Comparison of ENCODE assay signal across 31 cellular contexts in genomic region chr17:56486732-56487131, GRCh38.
"Had no signal": no experiment of that assay in that cellular context is flagged by ENCODE, and none has a peak within 500 bp of the region (broad histone marks: within the 10 kb centered on the region; RNA-seq: fewer than 3 reads in every experiment).

No MANE protein-coding gene starts in this region.

- H3K27me3 ChIP-seq: ascending aorta, cardiac muscle cell had no signal

- H3K4me1 ChIP-seq: ascending aorta had no signal

- H3K27ac ChIP-seq: ascending aorta, cardiac muscle cell, VCaP had no signal

- H3K36me3 ChIP-seq: ascending aorta, cardiac muscle cell had no signal

- H3K4me3 ChIP-seq: ascending aorta, cardiac muscle cell had no signal

- FAIRE-seq: bronchial epithelial cell, TTC549 had no signal

- DNase-seq: activated B cell treated with CpG ODN at 0.5 μM for 24 hours; activated CD4-positive, alpha-beta memory T cell treated with anti-CD3 and anti-CD28 coated beads for 36 hours; activated CD4-positive, alpha-beta T cell treated with anti-CD3 and anti-CD28 coated beads for 4 hours; activated CD4-positive, alpha-beta T cell treated with anti-CD3 and anti-CD28 coated beads, Interleukin-2, amount 10 ng/mL, durations not matched to agents 24 days and 14 days; activated CD4-positive, alpha-beta T cell treated with anti-CD3 and anti-CD28 coated beads, Interleukin-2, amount 50 U/mL, for 1 hour; activated CD4-positive, alpha-beta T cell treated with anti-CD3 and anti-CD28 coated beads, Interleukin-2, amount 50 U/mL, for 4 hours; activated CD4-positive, CD25-positive, alpha-beta regulatory T cell treated with anti-CD3 and anti-CD28 coated beads, Interleukin-2, amount 50 U/mL, for 72 hours; activated CD8-positive, alpha-beta memory T cell treated with anti-CD3 and anti-CD28 coated beads, Interleukin-2, amount 50 U/mL, for 4 hours; activated CD8-positive, alpha-beta T cell treated with anti-CD3 and anti-CD28 coated beads for 36 hours; activated effector memory CD4-positive, alpha-beta T cell treated with Interleukin-2 at 50 U/mL for 16 hours; activated gamma-delta T cell; activated naive CD4-positive, alpha-beta T cell treated with anti-CD3 and anti-CD28 coated beads, Interleukin-2, amount 10 ng/mL, durations not matched to agents 7 days and 5 days; activated naive CD4-positive, alpha-beta T cell treated with Interleukin-2 at 50 U/mL for 16 hours; activated naive CD8-positive, alpha-beta T cell treated with anti-CD3 and anti-CD28 coated beads, Interleukin-2, amount 10 ng/mL, durations not matched to agents 7 days and 5 days; activated naive CD8-positive, alpha-beta T cell treated with anti-CD3 and anti-CD28 coated beads, Interleukin-2, amount 50 U/mL, for 24 hours; activated T-cell treated with anti-CD3 and anti-CD28 coated beads for 4 hours; activated T-cell treated with anti-CD3 and anti-CD28 coated beads, Interleukin-2, amount 50 U/mL, for 1 hour; activated T-cell treated with anti-CD3 and anti-CD28 coated beads, Interleukin-2, amount 50 U/mL, for 4 hours; activated T-cell treated with anti-CD3 and anti-CD28 coated beads, Interleukin-2, amount 50 U/mL, for 72 hours; amygdala; anterior cingulate cortex; caudate nucleus; cerebellar nuclear complex; T-helper 1 cell; T-helper 2 cell; T-helper 9 cell had no signal

- H3K9me3 ChIP-seq: ascending aorta had no signal
